In the genomic region with DNA sequence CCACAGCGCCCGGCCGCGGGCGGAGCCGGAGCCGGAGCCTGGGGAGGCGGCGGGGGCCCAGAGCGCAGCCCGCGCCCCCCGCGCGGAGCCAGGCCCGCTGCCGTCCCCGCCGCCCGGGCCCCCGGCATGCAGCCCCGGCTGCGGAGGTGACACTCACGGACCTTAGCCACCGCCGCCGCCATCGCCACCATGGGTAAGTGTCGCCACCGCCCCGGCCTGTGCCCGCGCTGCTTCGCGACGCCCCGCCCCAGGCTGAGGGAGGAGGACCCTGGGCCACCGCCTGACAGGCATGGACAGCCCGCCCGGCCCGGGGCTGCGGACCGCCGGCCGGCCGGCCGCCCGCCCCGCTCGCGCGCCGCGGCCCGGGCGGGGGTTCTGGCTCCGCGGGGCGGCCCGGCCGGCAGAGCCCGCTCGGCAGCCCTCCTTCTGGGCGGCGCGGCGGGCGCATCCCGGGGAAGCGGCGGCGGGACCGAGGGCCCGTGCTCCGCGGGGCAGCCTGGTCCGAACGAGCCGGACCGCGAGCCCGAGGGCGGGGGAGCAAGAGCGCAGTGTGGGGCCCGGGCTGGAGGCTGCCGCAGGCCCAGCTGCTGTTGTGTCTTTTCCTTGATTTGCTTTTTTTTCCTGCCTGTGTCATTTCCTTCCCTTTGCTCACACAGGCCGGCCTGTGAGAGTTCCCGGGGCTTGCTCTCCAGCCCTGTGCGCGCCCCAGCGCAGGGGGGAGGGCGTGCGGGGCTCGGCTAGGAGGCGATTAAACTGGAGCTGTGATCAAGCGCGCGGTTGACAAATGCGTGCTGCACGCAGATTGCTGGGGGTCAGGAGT, we compare ENCODE assay signal across 8 cellular contexts. TPM values are rescaled to one million over a fixed set of nuclear protein-coding genes. Genes with fewer than 3 reads are reported as not detected.
A peak's percentile ranks its signal among the peaks of the same experiment; 100 is the strongest.
DNase-seq lines count a peak whose midpoint lies in the region; TF ChIP-seq lines count a peak whose summit lies in the region.

No MANE protein-coding gene starts in this region.

- no peak overlapping the region for H2BK15ac ChIP-seq in neuronal stem cell (ENCODE audit: low read length)

- H3K36me3 ChIP-seq in SJCRH30 (no peaks in the 10 kb centered on the region), neuronal stem cell (replicated peaks in 1 of 2; ENCODE audit: control insufficient read depth in 2 of 2, insufficient read depth in 2 of 2, low read length in 2 of 2) (no peaks in the 10 kb centered on the region), transverse colon (no peaks in the 10 kb centered on the region)

- peaks cover 6% of the 10 kb centered on the region for H3K79me1 ChIP-seq in neuronal stem cell (ENCODE audit: low read depth, low read length)

- TF ChIP-seq CTCF in GM20000 (IDR thresholded peaks at IDR 0.05; ENCODE audit: extremely low read depth, missing control alignments): no peak
- TF ChIP-seq CTCF in transverse colon (IDR thresholded peaks at IDR 0.05): no peak

- in situ Hi-C loops in transverse colon (cut with MboI; ENCODE audit: low pct_ligation_motif_present in 1 of 4, low pct_unique_long_range_greater_than_20kb in 1 of 4, low sequenced_read_pairs in 3 of 4): no loop called here

- CTCF ChIA-PET in activated naive CD4-positive, alpha-beta T cell treated with anti-CD3 and anti-CD28 coated beads, Interleukin-2, amount 10 ng/mL, durations not matched to agents 7 days and 5 days (lab: Charles Lee): interaction anchor here (0.8 to 3.9 kb wide), 6 partner anchors 11 to 197 kb away, joined by 3 to 29 read pairs (median 7); a partner anchor contains a TSS

- H3K4me2 ChIP-seq in neuronal stem cell (ENCODE audit: insufficient read depth, low read length, poor library complexity, severe bottlenecking): peak overlapping the region; percentile 80

- H2BK120ac ChIP-seq in neuronal stem cell (ENCODE audit: low read depth, low read length): no peak overlapping the region

- H2AK5ac ChIP-seq in neuronal stem cell (ENCODE audit: low read depth, low read length): no peak overlapping the region

- H3K27me3 ChIP-seq in SJCRH30 (no peaks in the 10 kb centered on the region), neuronal stem cell (ENCODE audit: control insufficient read depth in 3 of 3, insufficient read depth in 3 of 3, low read depth in 1 of 3, low read length in 3 of 3) (no peaks in the 10 kb centered on the region), transverse colon (no peaks in the 10 kb centered on the region)

- peak overlapping the region; percentile 83 for H3K18ac ChIP-seq in neuronal stem cell (ENCODE audit: low read length)

- H3K27ac ChIP-seq in SJCRH30 (peak overlapping the region; percentile 35; the same call in 1 of the 2 replicates), neuronal stem cell (replicated peaks; ENCODE audit: low read length) (peak overlapping the region; percentile 85), transverse colon (peak overlapping the region; percentile 84 to 93 (median 90))

- DNase-seq in COLO668 (lab: John Stamatoyannopoulos, UW; ENCODE audit: unreplicated experiment) (peak; percentile 54), GM20000 (ENCODE audit: low spot score) (peak; percentile 88), HT-29 (ENCODE audit: low spot score) (peak; percentile 56), SJCRH30 (peak; percentile 66 to 71), globus pallidus (ENCODE audit: low spot score) (peak; percentile 66), neuronal stem cell (ENCODE audit: low spot score) (peak; percentile 59), transverse colon (peak; percentile 76)
- peak; percentile 74 for DNase-seq in activated naive CD4-positive, alpha-beta T cell treated with anti-CD3 and anti-CD28 coated beads, Interleukin-2, amount 10 ng/mL, durations not matched to agents 7 days and 5 days

- H3K4me1 Mint-ChIP-seq in activated naive CD4-positive, alpha-beta T cell treated with anti-CD3 and anti-CD28 coated beads, Interleukin-2, amount 10 ng/mL, durations not matched to agents 7 days and 5 days: peaks cover 35% of the 10 kb centered on the region

- no peak overlapping the region for H2BK12ac ChIP-seq in neuronal stem cell (ENCODE audit: low read length)

- TF ChIP-seq EP300 in transverse colon (IDR thresholded peaks at IDR 0.05; ENCODE audit: low read depth): no peak

- H2BK5ac ChIP-seq in neuronal stem cell (ENCODE audit: low read length): peak overlapping the region; percentile 32

- no CpG with 5 or more reads among the region's 100 CpGs for WGBS in neuronal stem cell (ENCODE audit: extremely low coverage in 2 of 2, insufficient read length in 2 of 2, insufficient replicate concordance in 1 of 2), 2 donors
- WGBS in transverse colon (ENCODE audit: low coverage in 1 of 2), 2 donors: 1 to 20% methylated on average over 1 to 49 of the region's 100 CpGs

- H3K4ac ChIP-seq in neuronal stem cell (ENCODE audit: low read length): no peak overlapping the region

- no peak overlapping the region for H4K91ac ChIP-seq in neuronal stem cell (ENCODE audit: low read depth, low read length, poor library complexity)

- no peaks in the 10 kb centered on the region for H3K36me3 Mint-ChIP-seq in activated naive CD4-positive, alpha-beta T cell treated with anti-CD3 and anti-CD28 coated beads, Interleukin-2, amount 10 ng/mL, durations not matched to agents 7 days and 5 days

- H3K9me3 ChIP-seq in SJCRH30 (replicated peaks) (no peaks in the 10 kb centered on the region), neuronal stem cell (replicated peaks in 1 of 2; ENCODE audit: control insufficient read depth in 2 of 2, insufficient read depth in 1 of 2, low read depth in 1 of 2, low read length in 2 of 2) (no peaks in the 10 kb centered on the region), transverse colon (no peaks in the 10 kb centered on the region)

- intact Hi-C loops in transverse colon (cut with DNase I; ENCODE audit: low total_unique reads): loop anchor here (10.0 kb wide), 1 partner anchor 72 kb away; no protein-coding TSS in a partner anchor

- peak overlapping the region; percentile 97 for H3K4me3 Mint-ChIP-seq in activated naive CD4-positive, alpha-beta T cell treated with anti-CD3 and anti-CD28 coated beads, Interleukin-2, amount 10 ng/mL, durations not matched to agents 7 days and 5 days

- H3K27ac Mint-ChIP-seq in activated naive CD4-positive, alpha-beta T cell treated with anti-CD3 and anti-CD28 coated beads, Interleukin-2, amount 10 ng/mL, durations not matched to agents 7 days and 5 days: peak overlapping the region; percentile 94

- peaks cover 12% of the 10 kb centered on the region for H3K27me3 Mint-ChIP-seq in activated naive CD4-positive, alpha-beta T cell treated with anti-CD3 and anti-CD28 coated beads, Interleukin-2, amount 10 ng/mL, durations not matched to agents 7 days and 5 days

- TF ChIP-seq POLR2A in transverse colon (IDR thresholded peaks at IDR 0.05): no peak

- H3K14ac ChIP-seq in neuronal stem cell (ENCODE audit: low read length): peak overlapping the region; percentile 56

- H3K9me3 Mint-ChIP-seq in activated naive CD4-positive, alpha-beta T cell treated with anti-CD3 and anti-CD28 coated beads, Interleukin-2, amount 10 ng/mL, durations not matched to agents 7 days and 5 days: no peaks in the 10 kb centered on the region

- H3K4me1 ChIP-seq in SJCRH30 (peaks cover 5% of the 10 kb centered on the region; the same call in 1 of the 2 replicates), neuronal stem cell (ENCODE audit: control insufficient read depth in 2 of 2, insufficient read depth in 1 of 2, low read depth in 1 of 2, low read length in 2 of 2) (peaks cover 2 to 17% of the 10 kb centered on the region in 2 donors), transverse colon (peaks cover 11 to 42% (median 31%) of the 10 kb centered on the region in 4 donors)

- H2AFZ ChIP-seq in neuronal stem cell (ENCODE audit: low read length): peak overlapping the region; percentile 85

- H3K4me3 ChIP-seq in SJCRH30: peak overlapping the region; percentile 70
- peak overlapping the region; percentile 88 to 98 for H3K4me3 ChIP-seq in neuronal stem cell (ENCODE audit: low read length in 2 of 2)
- H3K4me3 ChIP-seq in transverse colon: peak overlapping the region; percentile 73 to 83 (median 82)

- peak overlapping the region; percentile 90 for H3K9ac ChIP-seq in neuronal stem cell (ENCODE audit: low read depth, low read length, poor library complexity)

- H4K8ac ChIP-seq in neuronal stem cell (ENCODE audit: low read depth, low read length): no peak overlapping the region

- peak overlapping the region; percentile 86 for H3K23ac ChIP-seq in neuronal stem cell (ENCODE audit: low read depth, low read length, poor library complexity)

RNA-seq across cellular contexts. Expression of a gene that starts 0.6 kb away (rescaled TPM):
- total RNA-seq in HT-29 (2014; rRNA removed; shearing (Covaris generic)): 19.4 and 20.1 TPM in 2 replicates
- 24.2 and 25.9 TPM in 2 replicates for total RNA-seq in SJCRH30 (2014; rRNA removed; shearing (Covaris generic))
- polyA plus RNA-seq in neuronal stem cell (2013, experiment 1 of 2): 15.4 TPM
- 15.5 TPM for polyA plus RNA-seq in neuronal stem cell (2013, experiment 2 of 2)
- total RNA-seq in transverse colon: 10 to 100 TPM; 15.7 to 32.1 (median 24.7) TPM

RNA-seq across cellular contexts. Expression of a gene that starts 22.1 kb away (rescaled TPM):
- total RNA-seq in HT-29 (2014; rRNA removed; shearing (Covaris generic)): 27.0 and 28.3 TPM in 2 replicates
- 18.2 and 20.1 TPM in 2 replicates for total RNA-seq in SJCRH30 (2014; rRNA removed; shearing (Covaris generic))
- 13.2 TPM for polyA plus RNA-seq in neuronal stem cell (2013, experiment 1 of 2)
- polyA plus RNA-seq in neuronal stem cell (2013, experiment 2 of 2): 13.7 TPM
- 10 to 100 TPM in 3 of 4 donors, 1 to 10 TPM in 1; 4.6 to 79.7 (median 28.3) TPM for total RNA-seq in transverse colon

Comparison
In these comparisons a context has a peak if more than half of its experiments do, and no peak if none do; other contexts are left out.
1. Peak in every context shown above with its lines: DNase-seq, H3K4me3 ChIP-seq and H3K27ac ChIP-seq.
2. H3K27ac ChIP-seq: peak in every context shown above with its lines; median percentile 90 in transverse colon; 85 in neuronal stem cell; 35 in SJCRH30.